14 cellular contexts compared by ENCODE assay signal in genomic region chr12:43104524-43104923, GRCh38.
DNase-seq lines count a peak whose midpoint lies in the region; ATAC-seq and TF ChIP-seq lines count a peak whose summit lies in the region.
"Had no signal": no experiment of that assay in that cellular context is flagged by ENCODE, and none has a peak within 500 bp of the region (broad histone marks: within the 10 kb centered on the region; RNA-seq: fewer than 3 reads in every experiment).

No MANE protein-coding gene starts in this region.

- H3K4me1 Mint-ChIP-seq in activated CD8-positive, alpha-beta memory T cell treated with anti-CD3 and anti-CD28 coated beads, Interleukin-2, amount 10 ng/mL, durations not matched to agents 7 days and 5 days, result no peaks in the 10 kb centered on the region

- H3K27me3 ChIP-seq in A673 (replicated peaks; ENCODE audit: insufficient read depth, low read depth, low read length, poor library complexity) (no peaks in the 10 kb centered on the region), ascending aorta (no peaks in the 10 kb centered on the region)
- H3K27me3 ChIP-seq: gastroesophageal sphincter had no signal

- no peak overlapping the region for H3K4me3 ChIP-seq in A673 (ENCODE audit: low read depth, low read length, poor library complexity, severe bottlenecking)
- H3K4me3 ChIP-seq in fibroblast of the aortic adventitia (ENCODE audit: low read depth, low read length), result no peak overlapping the region
- no peak overlapping the region for H3K4me3 ChIP-seq in ascending aorta
- H3K4me3 ChIP-seq: gastroesophageal sphincter, K562, psoas muscle had no signal

- H3K4me1 ChIP-seq in A673 (ENCODE audit: insufficient read depth, low read length, poor library complexity, severe bottlenecking), result no peaks in the 10 kb centered on the region
- no peaks in the 10 kb centered on the region for H3K4me1 ChIP-seq in ascending aorta
- H3K4me1 ChIP-seq: gastroesophageal sphincter, psoas muscle had no signal

- H3K4me3 Mint-ChIP-seq in activated CD8-positive, alpha-beta memory T cell treated with anti-CD3 and anti-CD28 coated beads, Interleukin-2, amount 10 ng/mL, durations not matched to agents 7 days and 5 days, result no peak overlapping the region
- H3K4me3 Mint-ChIP-seq: activated naive CD8-positive, alpha-beta T cell had no signal

- H3K9me3 ChIP-seq in A673 (ENCODE audit: low read depth, low read length, poor library complexity, severe bottlenecking), result no peaks in the 10 kb centered on the region
- H3K9me3 ChIP-seq in ascending aorta, result no peaks in the 10 kb centered on the region
- H3K9me3 ChIP-seq: gastroesophageal sphincter, psoas muscle had no signal

- no peaks in the 10 kb centered on the region for H3K36me3 Mint-ChIP-seq in activated CD8-positive, alpha-beta memory T cell treated with anti-CD3 and anti-CD28 coated beads, Interleukin-2, amount 10 ng/mL, durations not matched to agents 7 days and 5 days
- H3K36me3 Mint-ChIP-seq: activated naive CD8-positive, alpha-beta T cell had no signal

- no peaks in the 10 kb centered on the region for H3K27me3 Mint-ChIP-seq in activated CD8-positive, alpha-beta memory T cell treated with anti-CD3 and anti-CD28 coated beads, Interleukin-2, amount 10 ng/mL, durations not matched to agents 7 days and 5 days
- H3K27me3 Mint-ChIP-seq: activated naive CD8-positive, alpha-beta T cell had no signal

- CTCF ChIA-PET in A673 (lab: Charles Lee), result no interaction called here
- CTCF ChIA-PET in activated CD8-positive, alpha-beta memory T cell treated with anti-CD3 and anti-CD28 coated beads, Interleukin-2, amount 10 ng/mL, durations not matched to agents 7 days and 5 days (lab: Charles Lee), result no interaction called here

- intact Hi-C loops in A673 (cut with micrococcal nuclease; ENCODE audit: unreplicated experiment) (no loop called here), ascending aorta (cut with DNase I) (no loop called here)

- TF ChIP-seq CTCF in A673 (conservative IDR thresholded peaks at IDR 0.05; ENCODE audit: low read depth, low read length), result no peak
- no peak for TF ChIP-seq CTCF in fibroblast of the aortic adventitia (IDR thresholded peaks at IDR 0.05; ENCODE audit: insufficient read depth, low read length)
- no peak for TF ChIP-seq CTCF in ascending aorta (IDR thresholded peaks at IDR 0.05)

- no peak overlapping the region for H3K27ac ChIP-seq in A673 (ENCODE audit: low read depth, low read length, poor library complexity, severe bottlenecking)
- no peak overlapping the region for H3K27ac ChIP-seq in ascending aorta
- H3K27ac ChIP-seq: gastroesophageal sphincter, psoas muscle had no signal

- BruUV-seq in A673 (replicated peaks; lab: Mats Ljungman, UMichigan), result no TSS peak

- H3K27ac Mint-ChIP-seq in activated CD8-positive, alpha-beta memory T cell treated with anti-CD3 and anti-CD28 coated beads, Interleukin-2, amount 10 ng/mL, durations not matched to agents 7 days and 5 days, result no peak overlapping the region
- H3K27ac Mint-ChIP-seq: activated naive CD8-positive, alpha-beta T cell had no signal

- ATAC-seq in GM19467 (IDR thresholded peaks at IDR 0.05; ENCODE audit: unreplicated experiment), result no peak
- ATAC-seq in activated CD8-positive, alpha-beta memory T cell treated with anti-CD3 and anti-CD28 coated beads, Interleukin-2, amount 10 ng/mL, durations not matched to agents 7 days and 5 days, result no peak
- ATAC-seq: gastroesophageal sphincter, K562, psoas muscle had no signal

- H3K36me3 ChIP-seq in A673 (ENCODE audit: insufficient read depth, low read length, poor library complexity, severe bottlenecking) (no peaks in the 10 kb centered on the region), ascending aorta (no peaks in the 10 kb centered on the region)
- H3K36me3 ChIP-seq: gastroesophageal sphincter had no signal

- H3K9me3 Mint-ChIP-seq in activated CD8-positive, alpha-beta memory T cell treated with anti-CD3 and anti-CD28 coated beads, Interleukin-2, amount 10 ng/mL, durations not matched to agents 7 days and 5 days (ENCODE audit: low read depth), result no peaks in the 10 kb centered on the region

- POLR2A ChIA-PET in A673 (lab: Charles Lee; ENCODE audit: low non-redundant PET), result no interaction called here

- DNase-seq in A673 (ENCODE audit: low spot score) (peak; percentile 60), HS-27A (ENCODE audit: low read depth) (peak; percentile 22), T1000 (lab: John Stamatoyannopoulos, UW) (peak; percentile 94), fibroblast of the aortic adventitia (ENCODE audit: low read depth) (peak; percentile 69), SW 1271 (lab: John Stamatoyannopoulos, UW) (no peak), ascending aorta (ENCODE audit: low spot score in 2 of 2) (no peak)
- DNase-seq in activated CD8-positive, alpha-beta memory T cell treated with anti-CD3 and anti-CD28 coated beads, Interleukin-2, amount 10 ng/mL, durations not matched to agents 7 days and 5 days, result no peak
- DNase-seq: activated CD4-positive, CD25-positive, alpha-beta regulatory T cell; dermis blood vessel endothelial cell; psoas muscle had no signal

Comparison
In these comparisons a context has a peak if more than half of its experiments do, and no peak if none do; other contexts are left out.
1. DNase-seq: peak in A673 (single experiment), HS-27A (single experiment), T1000 (single experiment) and fibroblast of the aortic adventitia (single experiment); none in SW 1271 (0 of 2), ascending aorta (0 of 2) and activated CD8-positive, alpha-beta memory T cell treated with anti-CD3 and anti-CD28 coated beads, Interleukin-2, amount 10 ng/mL, durations not matched to agents 7 days and 5 days (single experiment).